1 cellular context compared by ENCODE assay signal in genomic region chr5:69370335-69370734, GRCh38.
TF ChIP-seq lines count a peak whose summit lies in the region.

No MANE protein-coding gene starts in this region.

TF ChIP-seq in liver, 16 proteins besides CTCF, POLR2A, EP300 and RAD21:
- TF ChIP-seq RXRA (IDR thresholded peaks at IDR 0.05), result peak in 1 of 2 donors; percentile 14
TF ChIP-seq in liver: peak in this region for 1; not testable (repeated sequence) for 15.
